In the genomic region with DNA sequence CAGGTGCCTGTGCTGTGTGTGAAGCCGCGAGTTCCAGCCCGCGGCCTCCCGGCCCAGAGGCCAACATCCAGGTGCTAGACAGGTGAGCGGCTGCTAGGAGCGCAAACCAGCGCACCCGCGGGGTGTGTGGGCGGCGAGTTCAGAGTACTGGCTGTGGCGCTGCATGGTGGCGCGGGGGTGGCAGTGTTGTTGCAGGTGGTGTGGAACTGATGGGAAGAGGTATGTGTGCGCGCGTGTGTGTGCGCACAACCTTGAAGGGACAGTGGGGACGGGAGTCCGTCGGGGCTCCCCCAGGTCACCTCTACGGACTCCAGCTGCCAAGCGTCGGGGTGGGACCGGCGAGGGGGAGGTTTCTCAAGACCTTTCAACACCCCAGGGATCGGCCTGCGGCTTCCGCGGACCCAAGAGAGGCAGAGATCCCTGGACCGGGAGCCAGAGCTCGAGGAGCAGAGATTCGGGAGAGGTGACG, we compare ENCODE assay signal across 11 cellular contexts. TPM values are rescaled to one million over a fixed set of nuclear protein-coding genes. Genes with fewer than 3 reads are reported as not detected.
DNase-seq lines count a peak whose midpoint lies in the region; ATAC-seq, FAIRE-seq and TF ChIP-seq lines count a peak whose summit lies in the region.
"Had no signal": no experiment of that assay in that cellular context is flagged by ENCODE, and none has a peak within 500 bp of the region (broad histone marks: within the 10 kb centered on the region; RNA-seq: fewer than 3 reads in every experiment).

No MANE protein-coding gene starts in this region.

- intact Hi-C loops in right lobe of liver (cut with DNase I), result loop anchor here in 1 of 2 donors (10.0 kb wide), 1 partner anchor 496 kb away; no protein-coding TSS in a partner anchor
- intact Hi-C loops in stomach (cut with DNase I; ENCODE audit: low total_unique reads), result no loop called here
- intact Hi-C loops in kidney (cut with DNase I), result no loop called here

- peaks cover 0 to 3% (median 0%) of the 10 kb centered on the region in 4 donors for H3K4me1 ChIP-seq in right lobe of liver
- peaks cover 14 to 35% (median 30%) of the 10 kb centered on the region in 4 donors for H3K4me1 ChIP-seq in stomach
- peaks cover 0 to 9% of the 10 kb centered on the region in 2 donors for H3K4me1 ChIP-seq in kidney (ENCODE audit: control insufficient read depth in 1 of 2, insufficient read depth in 1 of 2, low read depth in 1 of 2, low read length in 2 of 2)

- no peak for TF ChIP-seq EP300 in stomach (IDR thresholded peaks at IDR 0.05)

- H3K27ac ChIP-seq in right lobe of liver (no peak overlapping the region), stomach (no peak overlapping the region), kidney (ENCODE audit: low read depth in 2 of 2, low read length in 2 of 2) (no peak overlapping the region)

- ATAC-seq in right lobe of liver, result peak; percentile 3 to 50 (median 21)
- no peak for ATAC-seq in HG02759 (IDR thresholded peaks at IDR 0.05; ENCODE audit: unreplicated experiment)

- H3K27me3 ChIP-seq in right lobe of liver (peaks cover 4 to 44% of the 10 kb centered on the region in 2 donors), stomach (peaks cover 46 to 100% (median 99%) of the 10 kb centered on the region in 3 donors)

- H3K9me3 ChIP-seq in right lobe of liver, result no peaks in the 10 kb centered on the region
- H3K9me3 ChIP-seq in stomach, result no peaks in the 10 kb centered on the region
- no peaks in the 10 kb centered on the region for H3K9me3 ChIP-seq in kidney (ENCODE audit: control insufficient read depth in 1 of 2, low read length in 2 of 2)

- peak; percentile 45 for DNase-seq in DMS153 treated with DMSO at 0.1 percent for 48 hours (lab: John Stamatoyannopoulos, UW; ENCODE audit: unreplicated experiment)
- DNase-seq in DMS153 (lab: John Stamatoyannopoulos, UW), result no peak
- peak; percentile 19 for DNase-seq in activated T-helper 9 cell treated with anti-CD3 and anti-CD28 coated beads, Interleukin-2, amount 50 U/mL, for 16 hours (ENCODE audit: low read depth)
- no peak for DNase-seq in right lobe of liver
- DNase-seq in stomach, result no peak
- no peak for DNase-seq in epidermal melanocyte (ENCODE audit: insufficient read length, low spot score)
- DNase-seq in kidney, result no peak

- TF ChIP-seq POLR2A in right lobe of liver (IDR thresholded peaks at IDR 0.05) (no peak), stomach (IDR thresholded peaks at IDR 0.05) (no peak)

- H3K4me3 ChIP-seq in right lobe of liver, result no peak overlapping the region
- H3K4me3 ChIP-seq in stomach, result peak overlapping the region; percentile 33 to 56 (median 38)
- no peak overlapping the region for H3K4me3 ChIP-seq in kidney (ENCODE audit: low read length in 2 of 2)

- FAIRE-seq in kidney (lab: Jason Lieb, UNC), result no peak
- FAIRE-seq: A204.1 had no signal

- H3K36me3 ChIP-seq in right lobe of liver (no peaks in the 10 kb centered on the region), stomach (no peaks in the 10 kb centered on the region), kidney (ENCODE audit: control insufficient read depth in 1 of 2, insufficient read depth in 2 of 2, low read length in 2 of 2) (no peaks in the 10 kb centered on the region)

- no peak overlapping the region for H3K9ac ChIP-seq in kidney (ENCODE audit: low read length in 2 of 2)

- no peak for TF ChIP-seq CTCF in right lobe of liver (IDR thresholded peaks at IDR 0.05)
- no peak for TF ChIP-seq CTCF in stomach (IDR thresholded peaks at IDR 0.05)
- TF ChIP-seq CTCF in kidney (IDR thresholded peaks at IDR 0.05; ENCODE audit: borderline replicate concordance, extremely low read depth, insufficient read depth), result no peak

- 0% methylated on average over 6 of the region's 35 CpGs for WGBS in right lobe of liver (ENCODE audit: insufficient coverage, low coverage, low lambda C conversion rate, missing lambda C conversion rate)
- 1 to 3% (median 1%) methylated on average over 12 to 35 of the region's 35 CpGs for WGBS in stomach, 5 donors

RNA-seq across cellular contexts. Expression of a gene that starts 0.4 kb away (rescaled TPM):
- total RNA-seq in right lobe of liver (not detected), stomach (not detected), kidney (not detected)
- polyA plus RNA-seq in stomach (not detected), kidney (ENCODE audit: insufficient read depth, low read depth, low replicate concordance) (not detected)
- total RNA-seq: NCI-H460, temporal lobe had no signal

Comparison
In these comparisons a context has a peak if more than half of its experiments do, and no peak if none do; other contexts are left out.
1. DNase-seq: peak in DMS153 treated with DMSO at 0.1 percent for 48 hours (single experiment) and activated T-helper 9 cell treated with anti-CD3 and anti-CD28 coated beads, Interleukin-2, amount 50 U/mL, for 16 hours (single experiment); none in DMS153 (single experiment), right lobe of liver (0 of 3), stomach (single experiment), epidermal melanocyte (single experiment) and kidney (single experiment).
2. H3K4me3 ChIP-seq: peak in stomach (4 of 4); none in right lobe of liver (0 of 3) and kidney (0 of 2).